17 cellular contexts compared by ENCODE assay signal in the genomic region with DNA sequence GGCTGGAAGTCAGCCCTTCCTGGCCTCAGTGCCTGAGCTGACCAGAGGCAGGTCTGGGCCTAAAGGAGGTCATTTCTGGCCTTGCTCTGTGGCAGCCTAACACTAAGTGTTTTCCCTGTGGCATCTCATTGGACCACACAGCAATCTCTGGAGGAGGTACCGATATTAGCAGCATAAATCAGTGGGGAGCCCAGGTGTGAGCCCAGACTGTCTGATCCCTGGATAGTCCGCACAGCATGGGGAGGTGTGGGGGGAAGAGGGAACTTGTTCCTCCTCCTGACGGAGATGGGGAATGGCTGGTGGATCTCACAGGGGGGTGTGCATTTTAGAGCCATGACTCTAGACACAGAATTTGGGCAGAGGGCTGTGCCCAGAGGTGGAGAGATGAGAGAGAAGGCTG. TPM values are rescaled to one million over a fixed set of nuclear protein-coding genes. Genes with fewer than 3 reads are reported as not detected.
DNase-seq lines count a peak whose midpoint lies in the region; ATAC-seq and TF ChIP-seq lines count a peak whose summit lies in the region.
"Had no signal": no experiment of that assay in that cellular context is flagged by ENCODE, and none has a peak within 500 bp of the region (broad histone marks: within the 10 kb centered on the region; RNA-seq: fewer than 3 reads in every experiment).

No MANE protein-coding gene starts in this region.

- no peak overlapping the region for H3K4me3 ChIP-seq in WERI-Rb-1 (ENCODE audit: low read depth, low read length)
- H3K4me3 ChIP-seq: GM12878 had no signal

- no peaks in the 10 kb centered on the region for H3K9me3 Mint-ChIP-seq in stimulated activated naive B cell treated with anti-CD40 and anti-IgM and Interleukin-4, amounts not matched to agents 10 μg/mL and 1 μg/mL and 100 μg/mL, for 72 hours
- H3K9me3 Mint-ChIP-seq: activated CD4-positive, alpha-beta memory T cell treated with anti-CD3 and anti-CD28 coated beads for 36 hours had no signal

- peaks cover 8% of the 10 kb centered on the region for H3K9me3 ChIP-seq in WERI-Rb-1 (ENCODE audit: severe bottlenecking)
- H3K9me3 ChIP-seq: BE2C had no signal

- peak; percentile 6 for ATAC-seq in left lobe of liver
- ATAC-seq in stimulated activated naive B cell treated with anti-CD40 and anti-IgM and Interleukin-4, amounts not matched to agents 10 μg/mL and 1 μg/mL and 100 μg/mL, for 72 hours (replicated peaks) = no peak
- ATAC-seq in HG02678 (IDR thresholded peaks at IDR 0.05; ENCODE audit: unreplicated experiment) = no peak
- ATAC-seq: GM12878 had no signal

- H3K27me3 ChIP-seq in WERI-Rb-1 (ENCODE audit: insufficient read depth, low read depth, severe bottlenecking) = no peaks in the 10 kb centered on the region
- H3K27me3 ChIP-seq: BE2C, brain microvascular endothelial cell had no signal

- no peaks in the 10 kb centered on the region for H3K27me3 Mint-ChIP-seq in stimulated activated naive B cell treated with anti-CD40 and anti-IgM and Interleukin-4, amounts not matched to agents 10 μg/mL and 1 μg/mL and 100 μg/mL, for 72 hours
- H3K27me3 Mint-ChIP-seq: activated CD4-positive, alpha-beta memory T cell treated with anti-CD3 and anti-CD28 coated beads for 36 hours had no signal

- H3K27ac Mint-ChIP-seq in stimulated activated naive B cell treated with anti-CD40 and anti-IgM and Interleukin-4, amounts not matched to agents 10 μg/mL and 1 μg/mL and 100 μg/mL, for 72 hours = peak overlapping the region; percentile 4

- TF ChIP-seq CTCF in WERI-Rb-1 (IDR thresholded peaks at IDR 0.05; ENCODE audit: low read depth, low read length) = no peak

- peaks cover 19 to 25% of the 10 kb centered on the region in 2 donors for H3K4me1 Mint-ChIP-seq in stimulated activated naive B cell treated with anti-CD40 and anti-IgM and Interleukin-4, amounts not matched to agents 10 μg/mL and 1 μg/mL and 100 μg/mL, for 72 hours

- peak overlapping the region; percentile 36 for H3K27ac ChIP-seq in WERI-Rb-1
- H3K27ac ChIP-seq: brain microvascular endothelial cell had no signal

- H3K36me3 Mint-ChIP-seq in stimulated activated naive B cell treated with anti-CD40 and anti-IgM and Interleukin-4, amounts not matched to agents 10 μg/mL and 1 μg/mL and 100 μg/mL, for 72 hours = no peaks in the 10 kb centered on the region
- H3K36me3 Mint-ChIP-seq: activated CD4-positive, alpha-beta memory T cell treated with anti-CD3 and anti-CD28 coated beads for 36 hours had no signal

- peak in 2 of 3 experiments; percentile 64 to 75 for DNase-seq in NCI-H1417 (lab: John Stamatoyannopoulos, UW)
- no peak for DNase-seq in NCI-H1417 treated with DMSO at 0.1 percent for 48 hours (lab: John Stamatoyannopoulos, UW)
- DNase-seq in WERI-Rb-1 = no peak
- DNase-seq in left lobe of liver (ENCODE audit: low spot score) = no peak
- DNase-seq in stimulated activated naive B cell treated with anti-CD40 and anti-IgM and Interleukin-4, amounts not matched to agents 10 μg/mL and 1 μg/mL and 100 μg/mL, for 72 hours = no peak
- DNase-seq in GF-D8 (lab: John Stamatoyannopoulos, UW) = no peak
- no peak for DNase-seq in cortex of kidney (lab: John Stamatoyannopoulos, UW)
- DNase-seq: 8988T; activated CD4-positive, alpha-beta memory T cell treated with anti-CD3 and anti-CD28 coated beads for 36 hours; activated naive CD4-positive, alpha-beta T cell treated with anti-CD3 and anti-CD28 coated beads, Interleukin-2, amount 10 ng/mL, durations not matched to agents 7 days and 5 days; activated T-cell treated with anti-CD3 and anti-CD28 coated beads, Interleukin-2, amount 50 U/mL, for 1 hour; BE2C; brain microvascular endothelial cell; NCI-H1436; NK-92 treated with Interleukin-12 subunit alpha and Interleukin-12 subunit beta, amount 100 ng/mL, for 24 hours had no signal

- no peaks in the 10 kb centered on the region for H3K36me3 ChIP-seq in WERI-Rb-1
- H3K36me3 ChIP-seq: BE2C, brain microvascular endothelial cell had no signal

- H3K4me3 Mint-ChIP-seq in stimulated activated naive B cell treated with anti-CD40 and anti-IgM and Interleukin-4, amounts not matched to agents 10 μg/mL and 1 μg/mL and 100 μg/mL, for 72 hours = no peak overlapping the region
- H3K4me3 Mint-ChIP-seq: activated CD4-positive, alpha-beta memory T cell treated with anti-CD3 and anti-CD28 coated beads for 36 hours; activated naive CD4-positive, alpha-beta T cell treated with anti-CD3 and anti-CD28 coated beads, Interleukin-2, amount 10 ng/mL, durations not matched to agents 7 days and 5 days had no signal

RNA-seq across cellular contexts. Expression of gene PPIF, which starts 11.0 kb away (rescaled TPM):
- total RNA-seq in left lobe of liver = 93.4 TPM

Comparison
In these comparisons a context has a peak if more than half of its experiments do, and no peak if none do; other contexts are left out.
1. DNase-seq: peak in NCI-H1417 (2 of 3); none in NCI-H1417 treated with DMSO at 0.1 percent for 48 hours (single experiment), WERI-Rb-1 (single experiment), left lobe of liver (single experiment), stimulated activated naive B cell treated with anti-CD40 and anti-IgM and Interleukin-4, amounts not matched to agents 10 μg/mL and 1 μg/mL and 100 μg/mL, for 72 hours (single experiment), GF-D8 (single experiment) and cortex of kidney (single experiment).